Comparison of ENCODE assay signal across 15 cellular contexts in genomic region chr17:83092931-83093330, GRCh38. TPM values are rescaled to one million over a fixed set of nuclear protein-coding genes. Genes with fewer than 3 reads are reported as not detected.
DNase-seq lines count a peak whose midpoint lies in the region; ATAC-seq and TF ChIP-seq lines count a peak whose summit lies in the region.
"Had no signal": no experiment of that assay in that cellular context is flagged by ENCODE, and none has a peak within 500 bp of the region (broad histone marks: within the 10 kb centered on the region; RNA-seq: fewer than 3 reads in every experiment).

No MANE protein-coding gene starts in this region.

- H3K4me3 ChIP-seq in Caco-2 (ENCODE audit: low read depth, low read length) (no peak overlapping the region), endodermal cell (ENCODE audit: low read length) (no peak overlapping the region)

- DNase-seq in Caco-2, result no peak
- no peak for DNase-seq in WTC11 (ENCODE audit: low spot score)
- no peak for DNase-seq in endodermal cell
- no peak for DNase-seq in stimulated activated effector memory CD8-positive, alpha-beta T cell treated with anti-CD3 and anti-CD28 coated beads, Interleukin-12 subunit alpha, Interleukin-12 subunit beta, amount 100 ng/mL, for 72 hours (ENCODE audit: low spot score in 2 of 2)
- no peak for DNase-seq in activated naive CD4-positive, alpha-beta T cell treated with anti-CD3 and anti-CD28 coated beads, Interleukin-2, amount 10 ng/mL, durations not matched to agents 7 days and 5 days
- no peak for DNase-seq in SK-N-DZ (ENCODE audit: low spot score)
- DNase-seq in H9, result no peak
- DNase-seq: Calu3, DMS79, KBM-7, NCI-H1048, NCI-H146, NCI-H2081 treated with DMSO at 0.1 percent for 48 hours, NCI-H345 had no signal

- no peak overlapping the region for H2BK5ac ChIP-seq in H9 (ENCODE audit: insufficient read length, low read length)

- H3K27ac Mint-ChIP-seq in Caco-2 (ENCODE audit: unreplicated experiment), result peak overlapping the region; percentile 35
- H3K27ac Mint-ChIP-seq in WTC11, result peak overlapping the region; percentile 65
- H3K27ac Mint-ChIP-seq in endodermal cell, result peak overlapping the region; percentile 12
- H3K27ac Mint-ChIP-seq in stimulated activated effector memory CD8-positive, alpha-beta T cell treated with anti-CD3 and anti-CD28 coated beads, Interleukin-12 subunit alpha, Interleukin-12 subunit beta, amount 100 ng/mL, for 72 hours, result peak overlapping the region; percentile 26
- H3K27ac Mint-ChIP-seq in activated naive CD4-positive, alpha-beta T cell treated with anti-CD3 and anti-CD28 coated beads, Interleukin-2, amount 10 ng/mL, durations not matched to agents 7 days and 5 days, result no peak overlapping the region
- H3K27ac Mint-ChIP-seq in H9, result peak overlapping the region in 1 of 3 experiments; percentile 64; a peak in 1 of 7 replicates

- TF ChIP-seq CTCF in Caco-2 (IDR thresholded peaks at IDR 0.05; ENCODE audit: insufficient read depth in 1 of 2, low read depth in 1 of 2, low read length in 1 of 2, severe bottlenecking in 1 of 2, unreplicated experiment in 1 of 2), result no peak
- TF ChIP-seq CTCF in WTC11 (IDR thresholded peaks at IDR 0.05), result no peak
- no peak for TF ChIP-seq CTCF in endodermal cell (conservative IDR thresholded peaks at IDR 0.05)
- no peak for TF ChIP-seq CTCF in H9 (conservative IDR thresholded peaks at IDR 0.05)

- H3K79me2 ChIP-seq in H9 (ENCODE audit: insufficient read depth, low read length), result no peaks in the 10 kb centered on the region; the same call in 1 of the 2 replicates

- H3K4ac ChIP-seq in H9 (ENCODE audit: low read depth, low read length), result no peak overlapping the region

- no peaks in the 10 kb centered on the region for H3K27me3 Mint-ChIP-seq in Caco-2 (ENCODE audit: insufficient read depth, unreplicated experiment)
- H3K27me3 Mint-ChIP-seq in WTC11 (ENCODE audit: low read depth), result no peaks in the 10 kb centered on the region
- no peaks in the 10 kb centered on the region for H3K27me3 Mint-ChIP-seq in endodermal cell (ENCODE audit: insufficient read depth)
- peaks cover 12% of the 10 kb centered on the region for H3K27me3 Mint-ChIP-seq in activated naive CD4-positive, alpha-beta T cell treated with anti-CD3 and anti-CD28 coated beads, Interleukin-2, amount 10 ng/mL, durations not matched to agents 7 days and 5 days
- H3K27me3 Mint-ChIP-seq in H9 (ENCODE audit: low read depth), result no peaks in the 10 kb centered on the region

- H3T11ph ChIP-seq in H9 (ENCODE audit: low read length), result no peak overlapping the region

- H3K4me1 Mint-ChIP-seq in Caco-2 (ENCODE audit: low read depth, unreplicated experiment) (peaks cover 17% of the 10 kb centered on the region), WTC11 (peaks cover 17% of the 10 kb centered on the region), endodermal cell (no peaks in the 10 kb centered on the region), H9 (peaks cover 6 to 15% of the 10 kb centered on the region in 2 experiments; a peak in 3 of 4 replicates)
- peaks cover 33% of the 10 kb centered on the region for H3K4me1 Mint-ChIP-seq in stimulated activated effector memory CD8-positive, alpha-beta T cell treated with anti-CD3 and anti-CD28 coated beads, Interleukin-12 subunit alpha, Interleukin-12 subunit beta, amount 100 ng/mL, for 72 hours
- peaks cover 6% of the 10 kb centered on the region for H3K4me1 Mint-ChIP-seq in activated naive CD4-positive, alpha-beta T cell treated with anti-CD3 and anti-CD28 coated beads, Interleukin-2, amount 10 ng/mL, durations not matched to agents 7 days and 5 days

- no peaks in the 10 kb centered on the region for H3K79me1 ChIP-seq in H9 (ENCODE audit: insufficient read depth, low read depth, low read length, poor library complexity, severe bottlenecking)

- H2AFZ ChIP-seq in H9 (ENCODE audit: low read length), result no peak overlapping the region

- H4K91ac ChIP-seq in H9 (ENCODE audit: insufficient read length, low read depth, low read length), result no peak overlapping the region

- intact Hi-C loops in Caco-2 (cut with micrococcal nuclease; ENCODE audit: unreplicated experiment), result no loop called here

- H3K36me3 ChIP-seq in Caco-2 (ENCODE audit: control insufficient read depth, insufficient read depth, low read length), result peaks cover 2% of the 10 kb centered on the region
- H3K36me3 ChIP-seq in endodermal cell (ENCODE audit: control insufficient read depth, insufficient read depth, low read length), result no peaks in the 10 kb centered on the region

- H3K27me3 ChIP-seq in Caco-2 (replicated peaks; ENCODE audit: control insufficient read depth, insufficient read depth, low read length) (no peaks in the 10 kb centered on the region), endodermal cell (ENCODE audit: control insufficient read depth, insufficient read depth, low read length, poor library complexity, severe bottlenecking) (no peaks in the 10 kb centered on the region), H9 (ENCODE audit: insufficient read depth, low read length) (no peaks in the 10 kb centered on the region)

- peaks cover 53% of the 10 kb centered on the region for H3K36me3 Mint-ChIP-seq in Caco-2 (ENCODE audit: insufficient read depth, unreplicated experiment)
- H3K36me3 Mint-ChIP-seq in WTC11, result peaks cover 6% of the 10 kb centered on the region
- H3K36me3 Mint-ChIP-seq in endodermal cell (ENCODE audit: low read depth), result peaks cover 9% of the 10 kb centered on the region
- H3K36me3 Mint-ChIP-seq in stimulated activated effector memory CD8-positive, alpha-beta T cell treated with anti-CD3 and anti-CD28 coated beads, Interleukin-12 subunit alpha, Interleukin-12 subunit beta, amount 100 ng/mL, for 72 hours, result peaks cover 93% of the 10 kb centered on the region
- H3K36me3 Mint-ChIP-seq in activated naive CD4-positive, alpha-beta T cell treated with anti-CD3 and anti-CD28 coated beads, Interleukin-2, amount 10 ng/mL, durations not matched to agents 7 days and 5 days, result no peaks in the 10 kb centered on the region
- H3K36me3 Mint-ChIP-seq in H9 (ENCODE audit: insufficient read depth in 1 of 3, low read depth in 3 of 3), result peaks cover 14 to 25% (median 23%) of the 10 kb centered on the region in 3 experiments

- no peaks in the 10 kb centered on the region for H3K9me3 ChIP-seq in Caco-2
- H3K9me3 ChIP-seq in endodermal cell (ENCODE audit: control insufficient read depth, low read length), result no peaks in the 10 kb centered on the region
- H3K9me3 ChIP-seq in H9 (ENCODE audit: control insufficient read depth, low read depth, low read length), result no peaks in the 10 kb centered on the region

- no peak overlapping the region for H2AK5ac ChIP-seq in H9 (ENCODE audit: insufficient read length, low read length)

- H2BK120ac ChIP-seq in H9 (ENCODE audit: low read depth, low read length, poor library complexity, severe bottlenecking), result no peak overlapping the region

- no peak overlapping the region for H3K56ac ChIP-seq in H9 (ENCODE audit: insufficient read length, low read depth, low read length)

- H3K14ac ChIP-seq in H9 (ENCODE audit: insufficient read depth, low read length), result no peak overlapping the region; the same call in 1 of the 2 replicates

- no peak overlapping the region for H2BK20ac ChIP-seq in H9 (ENCODE audit: low read depth, low read length, poor library complexity, severe bottlenecking)

- no peak for ATAC-seq in WTC11
- no peak for ATAC-seq in stimulated activated effector memory CD8-positive, alpha-beta T cell treated with anti-CD3 and anti-CD28 coated beads, Interleukin-12 subunit alpha, Interleukin-12 subunit beta, amount 100 ng/mL, for 72 hours
- no peak for ATAC-seq in HG02884 (IDR thresholded peaks at IDR 0.05; ENCODE audit: unreplicated experiment)

- H3K4me3 Mint-ChIP-seq in Caco-2 (ENCODE audit: unreplicated experiment) (no peak overlapping the region), WTC11 (no peak overlapping the region), endodermal cell (no peak overlapping the region), H9 (no peak overlapping the region)
- H3K4me3 Mint-ChIP-seq in stimulated activated effector memory CD8-positive, alpha-beta T cell treated with anti-CD3 and anti-CD28 coated beads, Interleukin-12 subunit alpha, Interleukin-12 subunit beta, amount 100 ng/mL, for 72 hours, result no peak overlapping the region
- no peak overlapping the region for H3K4me3 Mint-ChIP-seq in activated naive CD4-positive, alpha-beta T cell treated with anti-CD3 and anti-CD28 coated beads, Interleukin-2, amount 10 ng/mL, durations not matched to agents 7 days and 5 days

- H3K9ac ChIP-seq in endodermal cell (ENCODE audit: extremely low read depth, low read length, poor library complexity, severe bottlenecking) (no peak overlapping the region), H9 (ENCODE audit: extremely low read depth, insufficient read length, low read length) (no peak overlapping the region)

- no peaks in the 10 kb centered on the region for H4K20me1 ChIP-seq in H9 (ENCODE audit: control insufficient read depth, insufficient read depth, insufficient read length)

- H3K4me1 ChIP-seq in Caco-2 (peaks cover 37% of the 10 kb centered on the region), endodermal cell (ENCODE audit: control insufficient read depth, insufficient read depth, low read length) (no peaks in the 10 kb centered on the region), H9 (ENCODE audit: insufficient read depth, low read length) (no peaks in the 10 kb centered on the region; the same call in 1 of the 2 replicates)

- no peak overlapping the region for H2BK15ac ChIP-seq in H9 (ENCODE audit: low read depth, low read length)

- no peak overlapping the region for H3K23ac ChIP-seq in H9 (ENCODE audit: insufficient read length, low read depth, low read length)

- no peak overlapping the region for H4K8ac ChIP-seq in H9 (replicated peaks; ENCODE audit: insufficient read length, low read depth, low read length)

- POLR2A ChIA-PET in Caco-2 (lab: Charles Lee), result no interaction called here
- POLR2A ChIA-PET in WTC11 (lab: Charles Lee), result no interaction called here

- CTCF ChIA-PET in Caco-2 (lab: Charles Lee), result interaction anchor here (0.6 kb wide), 1 partner anchor 1073 kb away, joined by 3 read pairs; no protein-coding TSS in a partner anchor
- CTCF ChIA-PET in WTC11 (lab: Charles Lee), result no interaction called here
- CTCF ChIA-PET in activated naive CD4-positive, alpha-beta T cell treated with anti-CD3 and anti-CD28 coated beads, Interleukin-2, amount 10 ng/mL, durations not matched to agents 7 days and 5 days (lab: Charles Lee), result no interaction called here

- H4K5ac ChIP-seq in H9 (ENCODE audit: insufficient read length, low read depth, low read length), result no peak overlapping the region

- no peak overlapping the region for H3K27ac ChIP-seq in endodermal cell (ENCODE audit: low read depth, low read length)
- H3K27ac ChIP-seq in H9 (ENCODE audit: insufficient read length, low read depth, low read length), result no peak overlapping the region

- no peaks in the 10 kb centered on the region for H3K9me3 Mint-ChIP-seq in Caco-2 (ENCODE audit: unreplicated experiment)
- H3K9me3 Mint-ChIP-seq in WTC11, result no peaks in the 10 kb centered on the region
- H3K9me3 Mint-ChIP-seq in endodermal cell, result no peaks in the 10 kb centered on the region
- no peaks in the 10 kb centered on the region for H3K9me3 Mint-ChIP-seq in stimulated activated effector memory CD8-positive, alpha-beta T cell treated with anti-CD3 and anti-CD28 coated beads, Interleukin-12 subunit alpha, Interleukin-12 subunit beta, amount 100 ng/mL, for 72 hours
- no peaks in the 10 kb centered on the region for H3K9me3 Mint-ChIP-seq in activated naive CD4-positive, alpha-beta T cell treated with anti-CD3 and anti-CD28 coated beads, Interleukin-2, amount 10 ng/mL, durations not matched to agents 7 days and 5 days
- H3K9me3 Mint-ChIP-seq in H9, result no peaks in the 10 kb centered on the region

- no peaks in the 10 kb centered on the region for H3K23me2 ChIP-seq in H9 (ENCODE audit: insufficient read length, low read depth, low read length, poor library complexity, severe bottlenecking)

- 91 to 92% methylated on average over 18 to 22 of the region's 22 CpGs for WGBS in endodermal cell (ENCODE audit: insufficient coverage in 1 of 2, insufficient read length in 1 of 2), 2 experiments
- no CpG with 5 or more reads among the region's 22 CpGs for WGBS in H9 (ENCODE audit: extremely low coverage, insufficient read length, low lambda C conversion rate)

- no peak overlapping the region for H3K18ac ChIP-seq in H9 (ENCODE audit: insufficient read length, low read depth, low read length)

- H2BK12ac ChIP-seq in H9 (ENCODE audit: insufficient read length, low read depth, low read length), result no peak overlapping the region

- BruUV-seq in Caco-2 (replicated peaks; lab: Mats Ljungman, UMichigan), result no TSS peak

- H3K4me2 ChIP-seq in H9 (ENCODE audit: insufficient read depth, insufficient read length, low read length), result no peak overlapping the region

RNA-seq across cellular contexts. Expression of gene METRNL, which starts 13.5 kb away (rescaled TPM):
- total RNA-seq in Caco-2 (2022), result 33.8 and 40.9 TPM in 2 replicates
- 27.7 to 29.3 TPM (median 28.1 TPM) in 3 replicates for total RNA-seq in WTC11 (2021)
- total RNA-seq in endodermal cell, result 10 to 100 TPM in 1 of 2 donors, 1 to 10 TPM in 1; 7.3 to 10.3 TPM
- polyA plus RNA-seq in endodermal cell (2013, experiment 1 of 2), result 17.8 TPM
- 16.6 TPM for polyA plus RNA-seq in endodermal cell (2013, experiment 2 of 2)
- 6.8 and 13.6 TPM in 2 replicates for polyA plus RNA-seq in SK-N-DZ (2014; cell fraction: cytosol; rRNA removed)
- polyA plus RNA-seq in SK-N-DZ (2014; cell fraction: nucleus; rRNA removed), result 4.5 and 6.9 TPM in 2 replicates
- 19.4 and 21.4 TPM in 2 replicates for total RNA-seq in H9 (2021)
